20 cellular contexts compared by ENCODE assay signal in genomic region chr4:87326460-87326859, GRCh38. TPM values are rescaled to one million over a fixed set of nuclear protein-coding genes. Genes with fewer than 3 reads are reported as not detected.
A peak's percentile ranks its signal among the peaks of the same experiment; 100 is the strongest.
DNase-seq lines count a peak whose midpoint lies in the region; TF ChIP-seq lines count a peak whose summit lies in the region.
"Had no signal": no experiment of that assay in that cellular context is flagged by ENCODE, and none has a peak within 500 bp of the region (broad histone marks: within the 10 kb centered on the region; RNA-seq: fewer than 3 reads in every experiment).

No MANE protein-coding gene starts in this region.

- H3K27me3 ChIP-seq in osteoblast (ENCODE audit: insufficient read depth, low read length) (no peaks in the 10 kb centered on the region), right atrium auricular region (no peaks in the 10 kb centered on the region)

- no peaks in the 10 kb centered on the region for H3K36me3 ChIP-seq in osteoblast (ENCODE audit: insufficient read depth, low read length)
- no peaks in the 10 kb centered on the region for H3K36me3 ChIP-seq in right atrium auricular region

- no peaks in the 10 kb centered on the region for H3K79me2 ChIP-seq in osteoblast (ENCODE audit: insufficient read depth, low read length)

- no peaks in the 10 kb centered on the region for H3K4me1 ChIP-seq in osteoblast (ENCODE audit: insufficient read depth, low read length)
- no peaks in the 10 kb centered on the region for H3K4me1 ChIP-seq in right atrium auricular region
- H3K4me1 ChIP-seq: A549 had no signal

- H3K4me3 ChIP-seq in osteoblast (ENCODE audit: insufficient read depth, low read length) (no peak overlapping the region), right atrium auricular region (no peak overlapping the region)
- H3K4me3 ChIP-seq: A549 had no signal

- no peak overlapping the region for H2AFZ ChIP-seq in osteoblast (ENCODE audit: low read length)

- TF ChIP-seq CTCF in osteoblast (IDR thresholded peaks at IDR 0.05; ENCODE audit: extremely low read depth, low read depth, low read length) (no peak), right atrium auricular region (IDR thresholded peaks at IDR 0.05) (no peak)

- no peaks in the 10 kb centered on the region for H3K9me3 ChIP-seq in osteoblast (ENCODE audit: low read depth, low read length)
- H3K9me3 ChIP-seq in right atrium auricular region: no peaks in the 10 kb centered on the region
- H3K9me3 ChIP-seq: A549 had no signal

- H3K4me2 ChIP-seq in osteoblast (ENCODE audit: insufficient read depth, low read length): no peak overlapping the region
- H3K4me2 ChIP-seq: A549 had no signal

- DNase-seq in NCI-H1092 treated with DMSO at 0.1 percent for 48 hours (lab: John Stamatoyannopoulos, UW) (peak; percentile 68), NCI-H146 treated with DMSO at 0.1 percent for 48 hours (lab: John Stamatoyannopoulos, UW; ENCODE audit: unreplicated experiment) (peak; percentile 78), NCI-H526 (lab: John Stamatoyannopoulos, UW) (peak; percentile 84 to 92), osteoblast (ENCODE audit: insufficient read length, low spot score, missing footprints) (peak; percentile 37), right atrium auricular region (ENCODE audit: low spot score) (no peak), SK-N-DZ (ENCODE audit: low spot score) (no peak)
- no peak for DNase-seq in activated effector memory CD4-positive, alpha-beta T cell treated with Interleukin-2 at 50 U/mL for 16 hours
- DNase-seq: EL, GF-D8, Karpas-422, MV-4-11, NCI-H1694, NCI-H2171, NCI-H446, NCI-H774, Right ventricle myocardium superior, T1000 had no signal

- no peaks in the 10 kb centered on the region for H4K20me1 ChIP-seq in osteoblast (ENCODE audit: insufficient read depth, low read length)

- no peak overlapping the region for H3K27ac ChIP-seq in osteoblast (ENCODE audit: low read depth, low read length)
- H3K27ac ChIP-seq in right atrium auricular region: no peak overlapping the region
- H3K27ac ChIP-seq: A549 had no signal

RNA-seq across cellular contexts. Expression of gene HSD17B13, which starts 3.8 kb away (rescaled TPM):
- total RNA-seq in osteoblast (under 0.01 TPM in 2 replicates), right atrium auricular region (not detected)
- 0.03 TPM in 1 of 2 replicates, not detected in the other for polyA plus RNA-seq in SK-N-DZ (2014; cell fraction: cytosol; rRNA removed)
- polyA plus RNA-seq in SK-N-DZ (2014; cell fraction: nucleus; rRNA removed): 0.24 and 0.70 TPM in 2 replicates
- total RNA-seq: RPMI7951, SK-MEL-5 had no signal

Comparison
In these comparisons a context has a peak if more than half of its experiments do, and no peak if none do; other contexts are left out.
1. DNase-seq: peak in NCI-H1092 treated with DMSO at 0.1 percent for 48 hours (single experiment), NCI-H146 treated with DMSO at 0.1 percent for 48 hours (single experiment), NCI-H526 (2 of 2) and osteoblast (single experiment); none in activated effector memory CD4-positive, alpha-beta T cell treated with Interleukin-2 at 50 U/mL for 16 hours (single experiment), right atrium auricular region (single experiment) and SK-N-DZ (single experiment).